In genomic region chr13:37059848-37060192, GRCh38 we compare ENCODE assay signal across 1 cellular context.
TF ChIP-seq lines count a peak whose summit lies in the region.

No MANE protein-coding gene starts in this region.

TF ChIP-seq in endothelial cell of umbilical vein, 7 proteins besides CTCF, POLR2A, EP300 and RAD21 (continued from another document):
- TF ChIP-seq GATA2 (IDR thresholded peaks at IDR 0.05; ENCODE audit: insufficient read depth, insufficient read length, low read depth, low read length) (no peak), MYC (IDR thresholded peaks at IDR 0.05; ENCODE audit: low read depth, low read length) (no peak), FOS (IDR thresholded peaks at IDR 0.05; ENCODE audit: borderline replicate concordance, insufficient read depth, low read length) (no peak), MAX (IDR thresholded peaks at IDR 0.05; ENCODE audit: insufficient read depth, insufficient read length) (no peak), EZH2 (IDR thresholded peaks at IDR 0.05; ENCODE audit: borderline replicate concordance, low read depth, low read length, severe bottlenecking) (no peak)
